Comparison of ENCODE assay signal across 1 cellular context in the genomic region with DNA sequence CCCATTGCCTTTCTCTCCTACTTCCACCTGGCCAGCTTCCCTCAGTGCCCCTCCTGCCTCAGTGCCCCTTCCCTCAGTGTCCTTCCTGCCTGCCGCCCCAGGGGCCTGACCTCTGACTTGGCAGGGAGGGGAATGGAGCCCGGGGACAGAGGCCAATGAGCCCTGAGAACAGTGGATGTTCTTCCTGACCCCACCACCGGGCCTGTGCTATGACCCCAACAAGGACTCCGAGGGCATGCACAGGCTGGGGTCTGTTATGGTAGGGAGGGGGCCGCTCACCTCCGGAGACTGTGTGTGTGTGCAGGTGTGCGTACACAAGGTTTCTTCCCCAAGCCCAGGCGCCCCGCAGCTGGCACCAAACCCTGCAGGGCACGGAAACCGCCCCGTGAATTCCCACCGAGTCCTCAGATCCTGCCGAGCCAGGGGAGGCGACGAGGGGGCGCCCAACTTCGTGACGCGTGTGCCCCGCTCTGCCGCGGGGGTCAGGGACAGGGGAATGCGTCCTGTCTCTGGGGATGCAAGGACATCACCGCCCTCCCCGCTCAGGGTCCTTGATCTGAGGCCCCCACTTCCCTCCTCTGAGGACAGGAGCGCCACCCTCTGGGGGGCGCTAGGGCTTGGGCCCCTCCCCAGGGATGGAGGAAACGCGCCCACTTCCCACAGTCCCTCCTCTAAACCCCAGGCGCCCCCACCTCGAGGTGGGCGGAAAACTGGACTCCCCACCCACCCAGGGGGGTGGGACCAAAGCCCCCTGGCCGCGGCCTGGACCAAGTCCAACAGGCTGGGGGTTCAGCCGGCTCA.
TF ChIP-seq lines count a peak whose summit lies in the region.

No MANE protein-coding gene starts in this region.

TF ChIP-seq in HepG2, 621 proteins besides CTCF, POLR2A, EP300 and RAD21 (continued from another document and continues in another):
- TF ChIP-seq MLXIP (CRISPR knock-in tag; IDR thresholded peaks at IDR 0.05; ENCODE audit: borderline replicate concordance) (no peak), KLF15 (CRISPR knock-in tag; IDR thresholded peaks at IDR 0.05; ENCODE audit: borderline replicate concordance) (no peak), ZNF263 (CRISPR knock-in tag; IDR thresholded peaks at IDR 0.05) (no peak), PRPF4 (IDR thresholded peaks at IDR 0.05; ENCODE audit: low read depth, low read length, poor library complexity, severe bottlenecking) (no peak), KLF13 (CRISPR knock-in tag; IDR thresholded peaks at IDR 0.05) (no peak), HIC2 (CRISPR knock-in tag; IDR thresholded peaks at IDR 0.05; ENCODE audit: low read depth) (peak; percentile 65; the same call in 1 of the 2 replicates), ZNF207 (IDR thresholded peaks at IDR 0.05; ENCODE audit: borderline replicate concordance) (no peak), ZNF430 (CRISPR knock-in tag; IDR thresholded peaks at IDR 0.05) (no peak; the same call in 1 of the 2 replicates), HMG20A (CRISPR knock-in tag; IDR thresholded peaks at IDR 0.05; ENCODE audit: borderline replicate concordance) (no peak), ZBTB2 (CRISPR knock-in tag; IDR thresholded peaks at IDR 0.05; ENCODE audit: low read depth) (no peak), POGZ (CRISPR knock-in tag; IDR thresholded peaks at IDR 0.05) (peak; percentile 28; the same call in 1 of the 2 replicates), KAT7 (CRISPR knock-in tag; IDR thresholded peaks at IDR 0.05; ENCODE audit: borderline replicate concordance) (peak; percentile 16; the same call in 1 of the 2 replicates), ZNF672 (CRISPR knock-in tag; IDR thresholded peaks at IDR 0.05) (no peak), ZMYM3 (CRISPR knock-in tag; IDR thresholded peaks at IDR 0.05) (0 out of 2 replicates have a peak, but pooled peaks have one; percentile 9), NR2F6 (IDR thresholded peaks at IDR 0.05) (peak; percentile 60), NR2F6 (CRISPR knock-in tag; IDR thresholded peaks at IDR 0.05) (peak; percentile 8; the same call in 1 of the 2 replicates), RCOR2 (CRISPR knock-in tag; IDR thresholded peaks at IDR 0.05) (no peak), ZNF724P (CRISPR knock-in tag; IDR thresholded peaks at IDR 0.05; ENCODE audit: borderline replicate concordance) (no peak), STAT6 (CRISPR knock-in tag; IDR thresholded peaks at IDR 0.05; ENCODE audit: borderline replicate concordance) (no peak), MXD1 (CRISPR knock-in tag; IDR thresholded peaks at IDR 0.05) (peak; percentile 43; the same call in 1 of the 2 replicates), SATB2 (CRISPR knock-in tag; IDR thresholded peaks at IDR 0.05) (no peak), CEBPB (IDR thresholded peaks at IDR 0.05; ENCODE audit: borderline replicate concordance, low read depth, low read length) (no peak), ZSCAN30 (CRISPR knock-in tag; IDR thresholded peaks at IDR 0.05) (no peak), DMAP1 (CRISPR knock-in tag; IDR thresholded peaks at IDR 0.05) (no peak), HOXD1 (CRISPR knock-in tag; IDR thresholded peaks at IDR 0.05) (no peak), ZNF33B (CRISPR knock-in tag; IDR thresholded peaks at IDR 0.05) (no peak), GMEB2 (CRISPR knock-in tag; IDR thresholded peaks at IDR 0.05; ENCODE audit: low read depth) (no peak), ZNF746 (CRISPR knock-in tag; IDR thresholded peaks at IDR 0.05) (peak; percentile 37; the same call in 1 of the 2 replicates)
- TF ChIP-seq, protein P1, sequence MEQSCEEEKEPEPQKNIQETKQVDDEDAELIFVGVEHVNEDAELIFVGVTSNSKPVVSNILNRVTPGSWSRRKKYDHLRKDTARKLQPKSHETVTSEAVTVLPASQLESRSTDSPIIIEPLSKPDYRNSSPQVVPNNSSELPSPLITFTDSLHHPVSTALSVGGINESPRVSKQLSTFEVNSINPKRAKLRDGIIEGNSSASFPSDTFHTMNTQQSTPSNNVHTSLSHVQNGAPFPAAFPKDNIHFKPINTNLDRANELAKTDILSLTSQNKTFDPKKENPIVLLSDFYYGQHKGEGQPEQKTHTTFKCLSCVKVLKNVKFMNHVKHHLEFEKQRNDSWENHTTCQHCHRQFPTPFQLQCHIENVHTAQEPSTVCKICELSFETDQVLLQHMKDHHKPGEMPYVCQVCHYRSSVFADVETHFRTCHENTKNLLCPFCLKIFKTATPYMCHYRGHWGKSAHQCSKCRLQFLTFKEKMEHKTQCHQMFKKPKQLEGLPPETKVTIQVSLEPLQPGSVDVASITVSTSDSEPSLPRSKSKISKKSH (CRISPR knock-in tag; IDR thresholded peaks at IDR 0.05; ENCODE audit: borderline replicate concordance) = no peak
- TF ChIP-seq, protein P2, sequence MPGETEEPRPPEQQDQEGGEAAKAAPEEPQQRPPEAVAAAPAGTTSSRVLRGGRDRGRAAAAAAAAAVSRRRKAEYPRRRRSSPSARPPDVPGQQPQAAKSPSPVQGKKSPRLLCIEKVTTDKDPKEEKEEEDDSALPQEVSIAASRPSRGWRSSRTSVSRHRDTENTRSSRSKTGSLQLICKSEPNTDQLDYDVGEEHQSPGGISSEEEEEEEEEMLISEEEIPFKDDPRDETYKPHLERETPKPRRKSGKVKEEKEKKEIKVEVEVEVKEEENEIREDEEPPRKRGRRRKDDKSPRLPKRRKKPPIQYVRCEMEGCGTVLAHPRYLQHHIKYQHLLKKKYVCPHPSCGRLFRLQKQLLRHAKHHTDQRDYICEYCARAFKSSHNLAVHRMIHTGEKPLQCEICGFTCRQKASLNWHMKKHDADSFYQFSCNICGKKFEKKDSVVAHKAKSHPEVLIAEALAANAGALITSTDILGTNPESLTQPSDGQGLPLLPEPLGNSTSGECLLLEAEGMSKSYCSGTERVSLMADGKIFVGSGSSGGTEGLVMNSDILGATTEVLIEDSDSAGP (CRISPR knock-in tag; IDR thresholded peaks at IDR 0.05; ENCODE audit: borderline replicate concordance) = no peak; the same call in 1 of the 2 replicates
- TF ChIP-seq, protein P3, sequence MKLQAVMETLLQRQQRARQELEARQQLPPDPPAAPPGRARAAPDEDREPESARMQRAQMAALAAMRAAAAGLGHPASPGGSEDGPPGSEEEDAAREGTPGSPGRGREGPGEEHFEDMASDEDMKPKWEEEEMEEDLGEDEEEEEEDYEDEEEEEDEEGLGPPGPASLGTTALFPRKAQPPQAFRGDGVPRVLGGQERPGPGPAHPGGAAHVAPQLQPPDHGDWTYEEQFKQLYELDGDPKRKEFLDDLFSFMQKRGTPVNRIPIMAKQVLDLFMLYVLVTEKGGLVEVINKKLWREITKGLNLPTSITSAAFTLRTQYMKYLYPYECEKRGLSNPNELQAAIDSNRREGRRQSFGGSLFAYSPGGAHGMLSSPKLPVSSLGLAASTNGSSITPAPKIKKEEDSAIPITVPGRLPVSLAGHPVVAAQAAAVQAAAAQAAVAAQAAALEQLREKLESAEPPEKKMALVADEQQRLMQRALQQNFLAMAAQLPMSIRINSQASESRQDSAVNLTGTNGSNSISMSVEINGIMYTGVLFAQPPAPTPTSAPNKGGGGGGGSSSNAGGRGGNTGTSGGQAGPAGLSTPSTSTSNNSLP (IDR thresholded peaks at IDR 0.05; ENCODE audit: low read depth, low read length) = no peak
- TF ChIP-seq, protein P4, sequence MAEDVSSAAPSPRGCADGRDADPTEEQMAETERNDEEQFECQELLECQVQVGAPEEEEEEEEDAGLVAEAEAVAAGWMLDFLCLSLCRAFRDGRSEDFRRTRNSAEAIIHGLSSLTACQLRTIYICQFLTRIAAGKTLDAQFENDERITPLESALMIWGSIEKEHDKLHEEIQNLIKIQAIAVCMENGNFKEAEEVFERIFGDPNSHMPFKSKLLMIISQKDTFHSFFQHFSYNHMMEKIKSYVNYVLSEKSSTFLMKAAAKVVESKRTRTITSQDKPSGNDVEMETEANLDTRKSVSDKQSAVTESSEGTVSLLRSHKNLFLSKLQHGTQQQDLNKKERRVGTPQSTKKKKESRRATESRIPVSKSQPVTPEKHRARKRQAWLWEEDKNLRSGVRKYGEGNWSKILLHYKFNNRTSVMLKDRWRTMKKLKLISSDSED (CRISPR knock-in tag; IDR thresholded peaks at IDR 0.05) = no peak
- TF ChIP-seq, protein P5, sequence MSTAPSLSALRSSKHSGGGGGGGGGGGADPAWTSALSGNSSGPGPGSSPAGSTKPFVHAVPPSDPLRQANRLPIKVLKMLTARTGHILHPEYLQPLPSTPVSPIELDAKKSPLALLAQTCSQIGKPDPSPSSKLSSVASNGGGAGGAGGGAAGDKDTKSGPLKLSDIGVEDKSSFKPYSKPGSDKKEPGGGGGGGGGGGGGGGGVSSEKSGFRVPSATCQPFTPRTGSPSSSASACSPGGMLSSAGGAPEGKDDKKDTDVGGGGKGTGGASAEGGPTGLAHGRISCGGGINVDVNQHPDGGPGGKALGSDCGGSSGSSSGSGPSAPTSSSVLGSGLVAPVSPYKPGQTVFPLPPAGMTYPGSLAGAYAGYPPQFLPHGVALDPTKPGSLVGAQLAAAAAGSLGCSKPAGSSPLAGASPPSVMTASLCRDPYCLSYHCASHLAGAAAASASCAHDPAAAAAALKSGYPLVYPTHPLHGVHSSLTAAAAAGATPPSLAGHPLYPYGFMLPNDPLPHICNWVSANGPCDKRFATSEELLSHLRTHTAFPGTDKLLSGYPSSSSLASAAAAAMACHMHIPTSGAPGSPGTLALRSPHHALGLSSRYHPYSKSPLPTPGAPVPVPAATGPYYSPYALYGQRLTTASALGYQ (CRISPR knock-in tag; IDR thresholded peaks at IDR 0.05) = no peak
